Comparison of ENCODE assay signal across 9 cellular contexts in genomic region chr7:6507906-6508305, GRCh38. TPM values are rescaled to one million over a fixed set of nuclear protein-coding genes. Genes with fewer than 3 reads are reported as not detected.
"Had no signal": no experiment of that assay in that cellular context is flagged by ENCODE, and none has a peak within 500 bp of the region (broad histone marks: within the 10 kb centered on the region; RNA-seq: fewer than 3 reads in every experiment).

No MANE protein-coding gene starts in this region.

- H3K27ac Mint-ChIP-seq: HFFc6 had no signal

- H3K4me3 ChIP-seq: GM23248, HAP-1, K562 had no signal

- H3K9me3 ChIP-seq: HAP-1 had no signal

- H3K4me3 Mint-ChIP-seq: HFFc6 had no signal

- H3K36me3 ChIP-seq: HAP-1 had no signal

- H3K27ac ChIP-seq: GM23248 had no signal

- H3K9me3 Mint-ChIP-seq: HFFc6 had no signal

- ATAC-seq: HCT116, K562 had no signal

- H2AFZ ChIP-seq: GM23248 had no signal

- DNase-seq: GM23248, GOT3, HFFc6, IMR-90 had no signal

RNA-seq across cellular contexts. Expression of gene GRID2IP, which starts 43.4 kb away (rescaled TPM):
- total RNA-seq: GM23248, H4, HFFc6, HT-29, IMR-90, K562 had no signal
